8 cellular contexts compared by ENCODE assay signal in genomic region chr4:119300388-119301131, GRCh38. TPM values are rescaled to one million over a fixed set of nuclear protein-coding genes. Genes with fewer than 3 reads are reported as not detected.
DNase-seq lines count a peak whose midpoint lies in the region; ATAC-seq and TF ChIP-seq lines count a peak whose summit lies in the region.

No MANE protein-coding gene starts in this region.

- H3K4me1 ChIP-seq in SJCRH30 = peaks cover 5% of the 10 kb centered on the region; the same call in 1 of the 2 replicates

- H3K27me3 ChIP-seq in SJCRH30 = no peaks in the 10 kb centered on the region

- H3K36me3 ChIP-seq in SJCRH30 = peaks cover 28% of the 10 kb centered on the region

- H3K27ac ChIP-seq in SJCRH30 = peak overlapping the region; percentile 51
- peak overlapping the region; percentile 32 to 97 (median 94) for H3K27ac ChIP-seq in skin epidermis

- no peak for TF ChIP-seq CTCF in astrocyte of the spinal cord (IDR thresholded peaks at IDR 0.05; ENCODE audit: low read depth, low read length)

- in situ Hi-C loops in astrocyte of the spinal cord (cut with HindIII; ENCODE audit: low sequenced_read_pairs) = no loop called here

- DNase-seq in SJCRH30 (peak; percentile 94 to 96), astrocyte of the spinal cord (ENCODE audit: low read depth, low spot score) (peak; percentile 93), NCI-H146 (lab: John Stamatoyannopoulos, UW) (no peak), anterior cingulate cortex (lab: John Stamatoyannopoulos, UW) (no peak)

- H3K9me3 ChIP-seq in SJCRH30 (replicated peaks) = no peaks in the 10 kb centered on the region

- ATAC-seq in GM18502 (IDR thresholded peaks at IDR 0.05; ENCODE audit: poor library complexity, unreplicated experiment) (peak; percentile 96), HG02885 (IDR thresholded peaks at IDR 0.05; ENCODE audit: poor library complexity, unreplicated experiment) (peak; percentile 96)

- peak overlapping the region; percentile 72 for H3K4me3 ChIP-seq in SJCRH30
- H3K4me3 ChIP-seq in astrocyte of the spinal cord (ENCODE audit: low read depth, low read length) = peak overlapping the region; percentile 74
- H3K4me3 ChIP-seq in iPS-11a (ENCODE audit: low read depth, low read length) = peak overlapping the region; percentile 99
- H3K4me3 ChIP-seq in skin epidermis = peak overlapping the region; percentile 59 to 83 (median 66)

RNA-seq across cellular contexts. Expression of gene FABP2, which starts 21.4 kb away (rescaled TPM):
- not detected in 2 replicates for total RNA-seq in SJCRH30 (2014; rRNA removed; shearing (Covaris generic))

Comparison
In these comparisons a context has a peak if more than half of its experiments do, and no peak if none do; other contexts are left out.
1. DNase-seq: peak in SJCRH30 (2 of 2) and astrocyte of the spinal cord (single experiment); none in NCI-H146 (single experiment) and anterior cingulate cortex (0 of 58).
2. Peak in every context shown above with its lines, with median percentiles within 50 percentile points of each other: H3K4me3 ChIP-seq.